9 cellular contexts compared by ENCODE assay signal in genomic region chr4:159446266-159446976, GRCh38.
DNase-seq lines count a peak whose midpoint lies in the region; ATAC-seq and TF ChIP-seq lines count a peak whose summit lies in the region.
"Had no signal": no experiment of that assay in that cellular context is flagged by ENCODE, and none has a peak within 500 bp of the region (broad histone marks: within the 10 kb centered on the region; RNA-seq: fewer than 3 reads in every experiment).

No MANE protein-coding gene starts in this region.

- POLR2A ChIA-PET in WTC11 (lab: Charles Lee) = no interaction called here

- CTCF ChIA-PET in WTC11 (lab: Charles Lee) = no interaction called here

- H3K27me3 Mint-ChIP-seq in WTC11 (ENCODE audit: low read depth) = no peaks in the 10 kb centered on the region; the same call in 1 of the 2 replicates
- H3K27me3 Mint-ChIP-seq: dendritic cell treated with granulocyte-macrophage colony-stimulating factor and Interleukin-4, amounts not matched to agents 40 ng/mL and 50 ng/mL, for 4 days had no signal

- peak; percentile 35 for DNase-seq in DMS153 treated with DMSO at 0.1 percent for 48 hours (lab: John Stamatoyannopoulos, UW; ENCODE audit: unreplicated experiment)
- peak; percentile 8 for DNase-seq in NCI-H2196 (lab: John Stamatoyannopoulos, UW; ENCODE audit: unreplicated experiment)
- peak; percentile 30 for DNase-seq in WTC11 (ENCODE audit: low spot score)
- DNase-seq in fibroblast of the conjunctiva (ENCODE audit: low read depth) = peak; percentile 60
- no peak for DNase-seq in omental fat pad (ENCODE audit: low spot score)
- no peak for DNase-seq in NCI-H187 treated with DMSO at 0.1 percent for 48 hours (lab: John Stamatoyannopoulos, UW)

- no peak overlapping the region for H3K4me3 Mint-ChIP-seq in WTC11
- H3K4me3 Mint-ChIP-seq: dendritic cell treated with granulocyte-macrophage colony-stimulating factor and Interleukin-4, amounts not matched to agents 40 ng/mL and 50 ng/mL, for 4 days had no signal

- no peak overlapping the region for H3K27ac Mint-ChIP-seq in WTC11
- H3K27ac Mint-ChIP-seq: dendritic cell treated with granulocyte-macrophage colony-stimulating factor and Interleukin-4, amounts not matched to agents 40 ng/mL and 50 ng/mL, for 4 days had no signal

- no peaks in the 10 kb centered on the region for H3K9me3 Mint-ChIP-seq in WTC11
- H3K9me3 Mint-ChIP-seq: dendritic cell treated with granulocyte-macrophage colony-stimulating factor and Interleukin-4, amounts not matched to agents 40 ng/mL and 50 ng/mL, for 4 days had no signal

- ATAC-seq in GM19328 (IDR thresholded peaks at IDR 0.05; ENCODE audit: unreplicated experiment) (peak; percentile 100), HG03175 (IDR thresholded peaks at IDR 0.05; ENCODE audit: unreplicated experiment) (peak; percentile 99), WTC11 (peak; percentile 100), omental fat pad (ENCODE audit: low FRiP score) (peak; percentile 77)

- peak; percentile 78 for TF ChIP-seq CTCF in WTC11 (IDR thresholded peaks at IDR 0.05)
- TF ChIP-seq CTCF in omental fat pad (IDR thresholded peaks at IDR 0.05) = no peak

- no peaks in the 10 kb centered on the region for H3K4me1 Mint-ChIP-seq in WTC11

- H3K36me3 Mint-ChIP-seq in WTC11 = no peaks in the 10 kb centered on the region

TF ChIP-seq in WTC11, 78 proteins besides CTCF, POLR2A, EP300 and RAD21:
- TF ChIP-seq AFF4 (CRISPR knock-in tag; IDR thresholded peaks at IDR 0.05; ENCODE audit: borderline replicate concordance) (no peak), E2F5 (CRISPR knock-in tag; IDR thresholded peaks at IDR 0.05) (no peak), FOXJ3 (CRISPR knock-in tag; IDR thresholded peaks at IDR 0.05; ENCODE audit: borderline replicate concordance) (no peak), TCF7 (CRISPR knock-in tag; IDR thresholded peaks at IDR 0.05; ENCODE audit: low read depth) (no peak), E2F4 (CRISPR knock-in tag; IDR thresholded peaks at IDR 0.05; ENCODE audit: borderline replicate concordance, low read depth) (no peak), ATF1 (CRISPR knock-in tag; IDR thresholded peaks at IDR 0.05) (no peak), ZMAT4 (CRISPR knock-in tag; IDR thresholded peaks at IDR 0.05) (no peak), MYBL2 (CRISPR knock-in tag; IDR thresholded peaks at IDR 0.05) (no peak), ZNF416 (CRISPR knock-in tag; IDR thresholded peaks at IDR 0.05) (no peak), FOXP1 (CRISPR knock-in tag; IDR thresholded peaks at IDR 0.05; ENCODE audit: borderline replicate concordance) (no peak), ZBTB43 (CRISPR knock-in tag; IDR thresholded peaks at IDR 0.05) (no peak), ERG (CRISPR knock-in tag; IDR thresholded peaks at IDR 0.05) (no peak), ZBTB21 (CRISPR knock-in tag; IDR thresholded peaks at IDR 0.05; ENCODE audit: borderline replicate concordance) (no peak), ESRRA (CRISPR knock-in tag; IDR thresholded peaks at IDR 0.05; ENCODE audit: borderline replicate concordance) (no peak)

Comparison
In these comparisons a context has a peak if more than half of its experiments do, and no peak if none do; other contexts are left out.
1. DNase-seq: peak in DMS153 treated with DMSO at 0.1 percent for 48 hours (single experiment), NCI-H2196 (single experiment), WTC11 (single experiment) and fibroblast of the conjunctiva (single experiment); none in omental fat pad (single experiment) and NCI-H187 treated with DMSO at 0.1 percent for 48 hours (single experiment).
2. Peak in every context shown above with its lines, with median percentiles within 50 percentile points of each other: ATAC-seq.